Comparison of ENCODE assay signal across 19 cellular contexts in the genomic region with DNA sequence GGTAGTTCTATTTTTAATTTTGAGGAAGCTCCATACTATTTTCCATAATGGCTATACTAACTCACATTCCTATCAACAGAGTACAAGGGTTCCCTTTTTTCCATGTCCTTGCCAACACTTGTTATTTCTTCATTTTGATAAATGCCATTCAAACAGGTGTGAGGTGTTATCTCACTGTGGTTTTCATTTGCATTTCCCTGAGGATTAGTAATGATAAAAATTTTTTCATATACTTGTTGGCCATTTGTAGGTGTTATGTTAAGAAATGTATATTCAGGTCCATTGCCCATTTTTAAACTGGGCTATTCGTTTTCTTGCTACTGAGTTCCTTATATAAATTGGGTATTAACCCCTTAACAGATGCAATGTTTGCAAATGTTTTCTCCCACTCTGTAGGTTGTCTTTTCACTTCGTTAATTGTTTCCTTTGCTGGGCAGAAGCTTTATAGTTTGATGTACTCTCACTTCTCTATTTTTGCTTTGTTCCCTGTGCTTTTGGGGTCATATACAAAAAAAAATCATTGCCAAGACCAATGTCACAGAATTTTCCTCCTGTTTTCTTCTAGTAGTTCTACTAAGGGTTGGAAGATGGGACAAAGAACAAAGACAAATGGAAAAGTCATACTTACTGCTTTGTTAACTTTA.
"Had no signal": no experiment of that assay in that cellular context is flagged by ENCODE, and none has a peak within 500 bp of the region (broad histone marks: within the 10 kb centered on the region; RNA-seq: fewer than 3 reads in every experiment).

No MANE protein-coding gene starts in this region.

- H3K9ac ChIP-seq: neural progenitor cell had no signal

- H3K27me3 Mint-ChIP-seq: effector memory CD8-positive, alpha-beta T cell had no signal

- H3K36me3 ChIP-seq: ovary had no signal

- H3K27ac ChIP-seq: ascending aorta, breast epithelium, epithelial cell of prostate, neural progenitor cell, ovary, thoracic aorta, upper lobe of right lung had no signal

- DNase-seq: activated CD4-positive, alpha-beta T cell treated with anti-CD3 and anti-CD28 coated beads for 1 hour; activated CD4-positive, alpha-beta T cell treated with anti-CD3 and anti-CD28 coated beads, Interleukin-2, amount 50 U/mL, for 4 hours; activated gamma-delta T cell; activated T-cell treated with anti-CD3 and anti-CD28 coated beads, Interleukin-2, amount 50 U/mL, for 48 hours; cerebellar nuclear complex; effector memory CD8-positive, alpha-beta T cell; head of caudate nucleus; immature natural killer cell; midbrain; ovary; T-helper 9 cell; upper lobe of right lung had no signal

- H3K4me2 ChIP-seq: neural progenitor cell had no signal

- H3K27me3 ChIP-seq: ascending aorta, breast epithelium, neural progenitor cell, ovary, upper lobe of right lung had no signal

- H3K9me3 ChIP-seq: ascending aorta, breast epithelium, ovary, thoracic aorta, upper lobe of right lung had no signal

- ATAC-seq: effector memory CD8-positive, alpha-beta T cell; sciatic nerve; upper lobe of right lung had no signal

- FAIRE-seq: frontal cortex had no signal

- H3K4me3 ChIP-seq: ascending aorta, breast epithelium, neural progenitor cell, ovary, thoracic aorta, upper lobe of right lung had no signal

- H3K4me3 Mint-ChIP-seq: effector memory CD8-positive, alpha-beta T cell; immature natural killer cell; neural progenitor cell had no signal

- H3K9me3 Mint-ChIP-seq: effector memory CD8-positive, alpha-beta T cell; immature natural killer cell; neural progenitor cell had no signal

- H3K27ac Mint-ChIP-seq: effector memory CD8-positive, alpha-beta T cell; neural progenitor cell had no signal

- H3K4me1 Mint-ChIP-seq: neural progenitor cell had no signal

- H3K4me1 ChIP-seq: ascending aorta, breast epithelium, neural progenitor cell, upper lobe of right lung had no signal
